Comparison of ENCODE assay signal across 8 cellular contexts in genomic region chr19:14347999-14348889, GRCh38. TPM values are rescaled to one million over a fixed set of nuclear protein-coding genes. Genes with fewer than 3 reads are reported as not detected.
DNase-seq lines count a peak whose midpoint lies in the region; ATAC-seq and TF ChIP-seq lines count a peak whose summit lies in the region.

No MANE protein-coding gene starts in this region.

- H3K36me3 Mint-ChIP-seq in memory B cell: no peaks in the 10 kb centered on the region
- peaks cover 3% of the 10 kb centered on the region for H3K36me3 Mint-ChIP-seq in stimulated activated effector memory CD8-positive, alpha-beta T cell treated with anti-CD3 and anti-CD28 coated beads, Interleukin-12 subunit alpha, Interleukin-12 subunit beta, amount 100 ng/mL, for 72 hours

- no peaks in the 10 kb centered on the region for H3K36me3 ChIP-seq in MG63

- H3K27me3 ChIP-seq in MG63: 0 out of 2 replicates have a peak, but pooled peaks cover 3% of the 10 kb centered on the region

- H3K4me3 ChIP-seq in MG63: peak overlapping the region; percentile 35

- peak; percentile 95 for TF ChIP-seq CTCF in GM10266 (IDR thresholded peaks at IDR 0.05; ENCODE audit: control insufficient read depth, insufficient read depth, low read depth, missing control alignments)

- H3K27ac Mint-ChIP-seq in memory B cell: peak overlapping the region; percentile 45
- H3K27ac Mint-ChIP-seq in stimulated activated effector memory CD8-positive, alpha-beta T cell treated with anti-CD3 and anti-CD28 coated beads, Interleukin-12 subunit alpha, Interleukin-12 subunit beta, amount 100 ng/mL, for 72 hours: peak overlapping the region; percentile 58

- peaks cover 23% of the 10 kb centered on the region for H3K4me1 Mint-ChIP-seq in memory B cell
- peaks cover 24% of the 10 kb centered on the region for H3K4me1 Mint-ChIP-seq in stimulated activated effector memory CD8-positive, alpha-beta T cell treated with anti-CD3 and anti-CD28 coated beads, Interleukin-12 subunit alpha, Interleukin-12 subunit beta, amount 100 ng/mL, for 72 hours

- no peaks in the 10 kb centered on the region for H3K9me3 Mint-ChIP-seq in memory B cell
- no peaks in the 10 kb centered on the region for H3K9me3 Mint-ChIP-seq in stimulated activated effector memory CD8-positive, alpha-beta T cell treated with anti-CD3 and anti-CD28 coated beads, Interleukin-12 subunit alpha, Interleukin-12 subunit beta, amount 100 ng/mL, for 72 hours

- peaks cover 6% of the 10 kb centered on the region for H3K9me3 ChIP-seq in MG63

- ATAC-seq in memory B cell (ENCODE audit: low read depth): peak; percentile 49
- ATAC-seq in stimulated activated effector memory CD8-positive, alpha-beta T cell treated with anti-CD3 and anti-CD28 coated beads, Interleukin-12 subunit alpha, Interleukin-12 subunit beta, amount 100 ng/mL, for 72 hours: peak; percentile 60
- ATAC-seq in GM21786 (IDR thresholded peaks at IDR 0.05; ENCODE audit: unreplicated experiment): no peak

- H3K4me3 Mint-ChIP-seq in memory B cell: peak overlapping the region; percentile 39
- peak overlapping the region; percentile 63 for H3K4me3 Mint-ChIP-seq in stimulated activated effector memory CD8-positive, alpha-beta T cell treated with anti-CD3 and anti-CD28 coated beads, Interleukin-12 subunit alpha, Interleukin-12 subunit beta, amount 100 ng/mL, for 72 hours

- no peaks in the 10 kb centered on the region for H3K27me3 Mint-ChIP-seq in memory B cell

- DNase-seq in GM10266 (ENCODE audit: extremely low spot score) (peak; percentile 83), MG63 (peak; percentile 65), dermis blood vessel endothelial cell (peak; percentile 67), memory B cell (ENCODE audit: low spot score in 2 of 2) (peak; percentile 60 to 76), H4 (ENCODE audit: low spot score) (no peak)
- DNase-seq in activated CD4-positive, alpha-beta T cell treated with anti-CD3 and anti-CD28 coated beads for 48 hours: peak; percentile 79
- peak; percentile 74 to 89 for DNase-seq in stimulated activated effector memory CD8-positive, alpha-beta T cell treated with anti-CD3 and anti-CD28 coated beads, Interleukin-12 subunit alpha, Interleukin-12 subunit beta, amount 100 ng/mL, for 72 hours (ENCODE audit: low spot score in 2 of 2)

RNA-seq across cellular contexts. Expression of gene ADGRE5, which starts 33.0 kb away (rescaled TPM):
- 37.5 and 56.7 TPM in 2 replicates for total RNA-seq in MG63 (2014; rRNA removed; shearing (Covaris generic); ENCODE audit: low replicate concordance)
- 5.3 and 12.7 TPM in 2 replicates for total RNA-seq in dermis blood vessel endothelial cell
- 9.5 and 13.0 TPM in 2 replicates for total RNA-seq in H4 (2014; rRNA removed; shearing (Covaris generic))
